Comparison of ENCODE assay signal across 26 cellular contexts in the genomic region with DNA sequence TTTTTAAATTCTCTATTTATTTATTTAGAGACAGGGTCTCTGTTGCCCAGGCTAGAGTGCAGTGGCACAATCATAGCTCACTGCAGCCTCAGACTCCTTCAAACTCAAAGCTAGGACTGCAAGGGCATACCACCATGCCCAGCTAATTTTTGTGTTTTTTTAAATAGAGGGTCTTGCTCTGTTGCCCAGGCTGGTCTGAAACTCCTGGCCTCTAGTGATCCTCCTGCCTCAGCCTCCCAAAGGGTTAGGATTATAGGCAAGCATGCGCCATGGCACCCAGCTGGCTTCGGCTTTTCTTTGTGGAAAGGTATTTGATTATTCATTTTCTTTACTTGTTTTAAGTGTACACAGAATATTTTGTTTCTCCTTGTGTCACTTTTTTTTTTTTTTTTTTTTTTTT.
"Had no signal": no experiment of that assay in that cellular context is flagged by ENCODE, and none has a peak within 500 bp of the region (broad histone marks: within the 10 kb centered on the region; RNA-seq: fewer than 3 reads in every experiment).

No MANE protein-coding gene starts in this region.

- H3K36me3 ChIP-seq: colonic mucosa, gastrocnemius medialis had no signal

- H3K9me3 ChIP-seq: colonic mucosa, esophagus squamous epithelium, gastrocnemius medialis had no signal

- H3K27me3 ChIP-seq: colonic mucosa, esophagus squamous epithelium, gastrocnemius medialis, heart right ventricle, left lung had no signal

- H3K27ac ChIP-seq: colonic mucosa, epithelial cell of prostate, esophagus squamous epithelium, gastrocnemius medialis, heart right ventricle, left lung, lower lobe of right lung had no signal

- DNase-seq: colonic mucosa; cortex of kidney; effector CD8-positive, alpha-beta T cell; effector memory CD8-positive, alpha-beta T cell; endodermal cell; erythroblast; esophagus squamous epithelium; foreskin fibroblast; foreskin melanocyte; gastrocnemius medialis; glutamatergic neuron; head of caudate nucleus; heart right ventricle; hippocampal formation; left cardiac atrium; left lung; left ventricle myocardium superior; lower lobe of right lung; mesenchymal stem cell; mucosa of descending colon; naive B cell had no signal

- H3K4me3 ChIP-seq: colonic mucosa, esophagus squamous epithelium, gastrocnemius medialis, heart right ventricle, left lung, lower lobe of right lung, mucosa of descending colon had no signal

- FAIRE-seq: endometrium, islet of Langerhans, keratinocyte had no signal

- ATAC-seq: effector memory CD8-positive, alpha-beta T cell; esophagus mucosa; gastrocnemius medialis; heart right ventricle; left cardiac atrium; left lung; left ventricle myocardium superior; lower lobe of right lung; mucosa of descending colon had no signal
